ENCODE assay signal across 9 cellular contexts in genomic region chr2:128315122-128315828, GRCh38. TPM values are rescaled to one million over a fixed set of nuclear protein-coding genes. Genes with fewer than 3 reads are reported as not detected.
DNase-seq lines count a peak whose midpoint lies in the region; ATAC-seq lines count a peak whose summit lies in the region.
"Had no signal": no experiment of that assay in that cellular context is flagged by ENCODE, and none has a peak within 500 bp of the region (broad histone marks: within the 10 kb centered on the region; RNA-seq: fewer than 3 reads in every experiment).

No MANE protein-coding gene starts in this region.

- H3K27ac ChIP-seq in SK-N-MC: no peak overlapping the region
- H3K27ac ChIP-seq: thyroid gland had no signal

- peak overlapping the region; percentile 93 for H3K4me3 ChIP-seq in SK-N-MC
- H3K4me3 ChIP-seq: thyroid gland had no signal

- DNase-seq in activated CD4-positive, CD25-positive, alpha-beta regulatory T cell treated with anti-CD3 and anti-CD28 coated beads, Interleukin-2, amount 50 U/mL, for 72 hours: peak; percentile 21
- no peak for DNase-seq in activated CD4-positive, CD25-positive, alpha-beta regulatory T cell (lab: John Stamatoyannopoulos, UW)
- no peak for DNase-seq in SK-N-MC (ENCODE audit: low read depth, low spot score)
- DNase-seq in germinal center (ENCODE audit: low spot score): peak; percentile 1
- DNase-seq in sciatic nerve (ENCODE audit: low spot score): peak; percentile 50
- no peak for DNase-seq in stimulated activated CD4-positive, alpha-beta T cell treated with anti-CD3 and anti-CD28 coated beads, Interleukin-4, amount 100 ng/mL, for 1 hour
- DNase-seq in SHP77 treated with DMSO at 0.1 percent for 48 hours (lab: John Stamatoyannopoulos, UW): no peak
- no peak for DNase-seq in NCI-H1092 treated with DMSO at 0.1 percent for 48 hours (lab: John Stamatoyannopoulos, UW)

- intact Hi-C loops in sciatic nerve (cut with DNase I): no loop called here

- H3K36me3 ChIP-seq in SK-N-MC (ENCODE audit: insufficient read depth, low read length): peaks cover 26% of the 10 kb centered on the region; the same call in 1 of the 2 replicates
- H3K36me3 ChIP-seq: thyroid gland had no signal

- no peak for ATAC-seq in sciatic nerve

- H3K9me3 ChIP-seq in SK-N-MC (ENCODE audit: low read depth, low read length): no peaks in the 10 kb centered on the region
- H3K9me3 ChIP-seq: thyroid gland had no signal

- peak overlapping the region; percentile 26 for H3K9ac ChIP-seq in SK-N-MC (ENCODE audit: insufficient read length)

RNA-seq across cellular contexts. Expression of gene HS6ST1, which starts 3.4 kb away (rescaled TPM):
- 27.2 TPM for total RNA-seq in sciatic nerve

Comparison
In these comparisons a context has a peak if more than half of its experiments do, and no peak if none do; other contexts are left out.
1. DNase-seq: peak in activated CD4-positive, CD25-positive, alpha-beta regulatory T cell treated with anti-CD3 and anti-CD28 coated beads, Interleukin-2, amount 50 U/mL, for 72 hours (single experiment), germinal center (single experiment) and sciatic nerve (single experiment); none in activated CD4-positive, CD25-positive, alpha-beta regulatory T cell (0 of 4), SK-N-MC (single experiment), stimulated activated CD4-positive, alpha-beta T cell treated with anti-CD3 and anti-CD28 coated beads, Interleukin-4, amount 100 ng/mL, for 1 hour (single experiment), SHP77 treated with DMSO at 0.1 percent for 48 hours (single experiment) and NCI-H1092 treated with DMSO at 0.1 percent for 48 hours (single experiment).